ENCODE assay signal across 5 cellular contexts in the genomic region with DNA sequence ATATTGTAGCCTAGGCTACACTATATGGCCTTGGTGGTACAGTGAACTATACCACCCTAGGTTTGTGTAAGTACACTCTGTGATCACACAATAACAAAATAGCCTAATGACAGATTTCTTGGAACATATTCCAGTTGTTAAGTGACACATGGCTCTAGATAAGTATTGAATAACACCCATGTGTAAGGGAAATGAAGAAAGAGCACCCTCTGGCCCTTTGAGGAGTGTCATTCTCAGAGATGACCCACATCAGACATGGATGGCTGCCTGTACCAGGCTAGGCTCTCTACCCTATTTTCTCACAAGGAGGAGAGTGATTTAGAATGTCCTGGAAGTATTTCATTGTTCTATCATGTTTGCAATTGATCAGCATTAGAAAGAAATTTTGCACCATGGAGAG.
"Had no signal": no experiment of that assay in that cellular context is flagged by ENCODE, and none has a peak within 500 bp of the region (broad histone marks: within the 10 kb centered on the region; RNA-seq: fewer than 3 reads in every experiment).

No MANE protein-coding gene starts in this region.

- H3K4me1 Mint-ChIP-seq: IgD-negative memory B cell had no signal

- ATAC-seq: GM23338, HepG2 had no signal

- H3K4me3 Mint-ChIP-seq: GM23338, H9, IgD-negative memory B cell had no signal

- H3K27ac Mint-ChIP-seq: GM23338, H9, IgD-negative memory B cell had no signal

- H3K4me3 ChIP-seq: GM23338 had no signal

- H3K9me3 Mint-ChIP-seq: GM23338, H9, IgD-negative memory B cell had no signal

- DNase-seq: H9, HCEC 1CT had no signal
